20 cellular contexts compared by ENCODE assay signal in genomic region chr4:181956502-181956901, GRCh38.
A peak's percentile ranks its signal among the peaks of the same experiment; 100 is the strongest.
DNase-seq lines count a peak whose midpoint lies in the region; ATAC-seq and TF ChIP-seq lines count a peak whose summit lies in the region.
"Had no signal": no experiment of that assay in that cellular context is flagged by ENCODE, and none has a peak within 500 bp of the region (broad histone marks: within the 10 kb centered on the region; RNA-seq: fewer than 3 reads in every experiment).

No MANE protein-coding gene starts in this region.

- peak overlapping the region; percentile 6; the same call in 1 of the 2 replicates for H3K27ac ChIP-seq in VCaP
- H3K27ac ChIP-seq in mesenchymal stem cell (ENCODE audit: low read length, poor library complexity, severe bottlenecking), result peak overlapping the region; percentile 96
- H3K27ac ChIP-seq in smooth muscle cell (ENCODE audit: low read depth), result peak overlapping the region; percentile 92
- H3K27ac ChIP-seq: A549, C4-2B, GM23248, SK-N-MC had no signal

- TF ChIP-seq CTCF in VCaP (conservative IDR thresholded peaks at IDR 0.05) (no peak), smooth muscle cell (IDR thresholded peaks at IDR 0.05; ENCODE audit: borderline replicate concordance, insufficient read depth, poor library complexity, severe bottlenecking) (no peak)

- 56% methylated on average over 1 of the region's 3 CpGs for WGBS in mesenchymal stem cell
- WGBS in smooth muscle cell (ENCODE audit: low lambda C conversion rate), result 93% methylated on average over 3 of the region's 3 CpGs

- no peak overlapping the region for H3K4me3 ChIP-seq in mesenchymal stem cell (ENCODE audit: insufficient read depth in 1 of 2, low read depth in 1 of 2, low read length in 2 of 2)
- no peak overlapping the region for H3K4me3 ChIP-seq in smooth muscle cell
- H3K4me3 ChIP-seq: A549, GM23248, K562, SK-N-MC had no signal

- H3K4me1 ChIP-seq in mesenchymal stem cell (ENCODE audit: control insufficient read depth, insufficient read depth, low read depth, low read length), result peaks cover 3% of the 10 kb centered on the region
- H3K4me1 ChIP-seq in smooth muscle cell (ENCODE audit: low read depth), result peaks cover 34% of the 10 kb centered on the region

- no peaks in the 10 kb centered on the region for H4K20me1 ChIP-seq in smooth muscle cell (ENCODE audit: low read depth)

- no peak overlapping the region for H4K8ac ChIP-seq in mesenchymal stem cell (ENCODE audit: low read length)

- H4K91ac ChIP-seq in mesenchymal stem cell (ENCODE audit: low read length), result no peak overlapping the region

- H3F3A ChIP-seq in smooth muscle cell (ENCODE audit: low read depth), result peaks cover 24% of the 10 kb centered on the region

- H2BK120ac ChIP-seq in mesenchymal stem cell (ENCODE audit: low read depth, low read length), result no peak overlapping the region

- H3K23ac ChIP-seq in mesenchymal stem cell (ENCODE audit: low read length in 2 of 2), result no peak overlapping the region

- H3K27me3 ChIP-seq in mesenchymal stem cell (ENCODE audit: control insufficient read depth in 1 of 2, insufficient read depth in 1 of 2, low read length in 2 of 2) (no peaks in the 10 kb centered on the region), smooth muscle cell (ENCODE audit: low read depth) (no peaks in the 10 kb centered on the region)

- H3K4ac ChIP-seq in mesenchymal stem cell (ENCODE audit: low read depth in 1 of 2, low read length in 2 of 2), result no peak overlapping the region

- H2BK15ac ChIP-seq in mesenchymal stem cell (ENCODE audit: low read depth, poor library complexity, severe bottlenecking), result no peak overlapping the region

- no peak overlapping the region for H3K14ac ChIP-seq in mesenchymal stem cell (ENCODE audit: low read length in 2 of 2)

- H3K79me2 ChIP-seq in smooth muscle cell (ENCODE audit: low read depth), result no peaks in the 10 kb centered on the region

- ATAC-seq in GM18520 (IDR thresholded peaks at IDR 0.05; ENCODE audit: unreplicated experiment), result no peak
- ATAC-seq: A549, HCT116, K562 had no signal

- H3K36me3 ChIP-seq in mesenchymal stem cell (ENCODE audit: control insufficient read depth in 1 of 2, insufficient read depth in 2 of 2, low read depth in 1 of 2, low read length in 2 of 2) (no peaks in the 10 kb centered on the region), smooth muscle cell (ENCODE audit: low read depth) (no peaks in the 10 kb centered on the region)

- H3K9me3 ChIP-seq in mesenchymal stem cell (ENCODE audit: control insufficient read depth, low read length) (no peaks in the 10 kb centered on the region), smooth muscle cell (replicated peaks; ENCODE audit: low read depth) (no peaks in the 10 kb centered on the region)
- H3K9me3 ChIP-seq: A549 had no signal

- no peak overlapping the region for H2BK5ac ChIP-seq in mesenchymal stem cell (ENCODE audit: low read depth, low read length, poor library complexity, severe bottlenecking)

- no peak overlapping the region for H2AK5ac ChIP-seq in mesenchymal stem cell (ENCODE audit: low read length, severe bottlenecking)

- no peak overlapping the region for H2BK12ac ChIP-seq in mesenchymal stem cell (ENCODE audit: low read length in 2 of 2)

- DNase-seq in GM03348 (ENCODE audit: low spot score) (peak; percentile 35), mesenchymal stem cell (no peak), smooth muscle cell (lab: John Stamatoyannopoulos, UW; ENCODE audit: unreplicated experiment) (no peak), AG08395 (ENCODE audit: low spot score) (no peak), NCI-H748 (lab: John Stamatoyannopoulos, UW; ENCODE audit: unreplicated experiment) (no peak)
- DNase-seq: DMS79; NCI-H1105; NCI-H1694; NCI-H2081 treated with DMSO at 0.1 percent for 48 hours; NCI-H446 treated with DMSO at 0.1 percent for 48 hours; NK-92 treated with Interleukin-12 subunit alpha and Interleukin-12 subunit beta, amount 100 ng/mL, for 24 hours; Right ventricle myocardium superior had no signal

- no peak overlapping the region for H3K9ac ChIP-seq in mesenchymal stem cell (ENCODE audit: low read length)
- no peak overlapping the region for H3K9ac ChIP-seq in smooth muscle cell (ENCODE audit: low read depth)
- H3K9ac ChIP-seq: GM23248 had no signal

- H3K18ac ChIP-seq in mesenchymal stem cell (ENCODE audit: low read depth in 1 of 2, low read length in 2 of 2), result no peak overlapping the region

- H2AFZ ChIP-seq in mesenchymal stem cell (ENCODE audit: low read depth, low read length), result no peak overlapping the region
- H2AFZ ChIP-seq in smooth muscle cell (ENCODE audit: low read depth), result no peak overlapping the region
- H2AFZ ChIP-seq: GM23248 had no signal

- no peaks in the 10 kb centered on the region for H3K79me1 ChIP-seq in mesenchymal stem cell (replicated peaks; ENCODE audit: low read length, poor library complexity, severe bottlenecking)

- H3K4me2 ChIP-seq in mesenchymal stem cell (ENCODE audit: low read length, poor library complexity, severe bottlenecking) (no peak overlapping the region), smooth muscle cell (peak overlapping the region; percentile 49)
- H3K4me2 ChIP-seq: A549 had no signal

Comparison
In these comparisons a context has a peak if more than half of its experiments do, and no peak if none do; other contexts are left out.
1. H3K27ac ChIP-seq: peak in every context shown above with its lines; median percentile 96 in mesenchymal stem cell; 92 in smooth muscle cell; 6 in VCaP.